In genomic region chr15:39025881-39026280, GRCh38 we compare ENCODE assay signal across 1 cellular context.
TF ChIP-seq lines count a peak whose summit lies in the region.

No MANE protein-coding gene starts in this region.

TF ChIP-seq in GM23338, 12 proteins besides CTCF, POLR2A, EP300 and RAD21 (continued from another document):
- TF ChIP-seq ZNF462 (CRISPR knock-in tag; IDR thresholded peaks at IDR 0.05) (no peak), ZNF331 (CRISPR knock-in tag; IDR thresholded peaks at IDR 0.05; ENCODE audit: low read depth) (no peak), CREB1 (CRISPR knock-in tag; IDR thresholded peaks at IDR 0.05; ENCODE audit: low read depth) (no peak), JUNB (IDR thresholded peaks at IDR 0.05; ENCODE audit: unreplicated experiment) (no peak), ZNF114 (CRISPR knock-in tag; IDR thresholded peaks at IDR 0.05) (no peak), STAT1 (IDR thresholded peaks at IDR 0.05; ENCODE audit: unreplicated experiment) (no peak), EZH2 (IDR thresholded peaks at IDR 0.05; ENCODE audit: low read depth, unreplicated experiment) (no peak)
